In genomic region chr13:21051675-21052074, GRCh38 we compare ENCODE assay signal across 31 cellular contexts.
"Had no signal": no experiment of that assay in that cellular context is flagged by ENCODE, and none has a peak within 500 bp of the region (broad histone marks: within the 10 kb centered on the region; RNA-seq: fewer than 3 reads in every experiment).

No MANE protein-coding gene starts in this region.

- H3K4me1 ChIP-seq: breast epithelium, parathyroid adenoma had no signal

- H3K27ac ChIP-seq: breast epithelium, esophagus muscularis mucosa, left ventricle myocardium inferior, parathyroid adenoma, right atrium auricular region, suprapubic skin, tibial nerve, WERI-Rb-1 had no signal

- H3K36me3 Mint-ChIP-seq: activated CD4-positive, alpha-beta memory T cell treated with anti-CD3 and anti-CD28 coated beads for 36 hours had no signal

- ATAC-seq: activated T-cell treated with anti-CD3 and anti-CD28 coated beads, Interleukin-2, amount 50 U/mL, for 4 hours; heart right ventricle; mucosa of descending colon had no signal

- H3K9me3 Mint-ChIP-seq: activated CD4-positive, alpha-beta memory T cell treated with anti-CD3 and anti-CD28 coated beads for 36 hours; activated CD4-positive, alpha-beta T cell treated with anti-CD3 and anti-CD28 coated beads, Interleukin-2, amount 10 ng/mL, durations not matched to agents 24 days and 14 days; activated T-cell treated with anti-CD3 and anti-CD28 coated beads, Interleukin-2, amount 50 U/mL, for 4 hours; activated T-helper 17 cell treated with anti-CD3 and anti-CD28 coated beads, Interleukin-2, amount 50 U/mL, for 72 hours; nephron progenitor cell; stimulated activated naive B cell treated with anti-CD40 and anti-IgM and Interleukin-4, amounts not matched to agents 10 μg/mL and 1 μg/mL and 100 μg/mL, for 72 hours; T-helper 1 cell treated with Interleukin-12 subunit alpha and Interleukin-12 subunit beta and Interleukin-4 antibody, amounts not matched to agents 30 μg/mL and 1 μg/mL, for 36 hours had no signal

- H3K9ac ChIP-seq: parathyroid adenoma had no signal

- H3K4me3 ChIP-seq: breast epithelium, esophagus muscularis mucosa, heart right ventricle, left ventricle myocardium inferior, lung, mucosa of descending colon, right atrium auricular region, suprapubic skin, tibial nerve had no signal

- H3K27me3 Mint-ChIP-seq: activated T-helper 17 cell treated with anti-CD3 and anti-CD28 coated beads, Interleukin-2, amount 50 U/mL, for 72 hours; stimulated activated naive B cell treated with anti-CD40 and anti-IgM and Interleukin-4, amounts not matched to agents 10 μg/mL and 1 μg/mL and 100 μg/mL, for 72 hours had no signal

- H3K4me3 Mint-ChIP-seq: activated CD4-positive, alpha-beta memory T cell treated with anti-CD3 and anti-CD28 coated beads for 36 hours; activated CD4-positive, alpha-beta T cell treated with anti-CD3 and anti-CD28 coated beads, Interleukin-2, amount 10 ng/mL, durations not matched to agents 24 days and 14 days; activated T-cell treated with anti-CD3 and anti-CD28 coated beads, Interleukin-2, amount 50 U/mL, for 4 hours; activated T-helper 17 cell treated with anti-CD3 and anti-CD28 coated beads, Interleukin-2, amount 50 U/mL, for 72 hours; nephron progenitor cell; stimulated activated naive B cell treated with anti-CD40 and anti-IgM and Interleukin-4, amounts not matched to agents 10 μg/mL and 1 μg/mL and 100 μg/mL, for 72 hours; T-helper 1 cell treated with Interleukin-12 subunit alpha and Interleukin-12 subunit beta and Interleukin-4 antibody, amounts not matched to agents 30 μg/mL and 1 μg/mL, for 36 hours had no signal

- FAIRE-seq: TTC549 had no signal

- H3K27me3 ChIP-seq: breast epithelium, esophagus muscularis mucosa, heart right ventricle, right atrium auricular region, suprapubic skin, tibial nerve had no signal

- H2AFZ ChIP-seq: parathyroid adenoma had no signal

- H3K36me3 ChIP-seq: breast epithelium, left ventricle myocardium inferior, right atrium auricular region, suprapubic skin, tibial nerve, WERI-Rb-1 had no signal

- H3K9me3 ChIP-seq: breast epithelium, esophagus muscularis mucosa, heart right ventricle, left ventricle myocardium inferior, mucosa of descending colon, right atrium auricular region, suprapubic skin, tibial nerve had no signal

- DNase-seq: activated CD4-positive, alpha-beta memory T cell treated with anti-CD3 and anti-CD28 coated beads for 36 hours; activated CD4-positive, alpha-beta T cell treated with anti-CD3 and anti-CD28 coated beads, Interleukin-2, amount 10 ng/mL, durations not matched to agents 24 days and 14 days; activated CD4-positive, CD25-positive, alpha-beta regulatory T cell treated with anti-CD3 and anti-CD28 coated beads, Interleukin-2, amount 50 U/mL, for 72 hours; activated gamma-delta T cell treated with Interleukin-2 at 50 U/mL for 16 hours; activated naive CD4-positive, alpha-beta T cell treated with anti-CD3 and anti-CD28 coated beads, Interleukin-2, amount 50 U/mL, for 16 hours; activated T-cell treated with anti-CD3 and anti-CD28 coated beads, Interleukin-2, amount 50 U/mL, for 4 hours; amygdala; central memory CD4-positive, alpha-beta T cell; dermis blood vessel endothelial cell; effector CD4-positive, alpha-beta T cell; foreskin melanocyte; heart right ventricle; left ventricle myocardium inferior; mucosa of descending colon; nephron progenitor cell; stimulated activated CD4-positive, alpha-beta T cell treated with anti-CD3 and anti-CD28 coated beads, Interleukin-15, amount 100 ng/mL, for 24 hours; stimulated activated CD4-positive, alpha-beta T cell treated with anti-CD3 and anti-CD28 coated beads, Interleukin-2, amount 100 ng/mL, for 24 hours; stimulated activated naive B cell treated with anti-CD40 and anti-IgM and Interleukin-4, amounts not matched to agents 10 μg/mL and 1 μg/mL and 100 μg/mL, for 72 hours; SW 1271; T-helper 9 cell; WERI-Rb-1 had no signal

- H3K27ac Mint-ChIP-seq: activated CD4-positive, alpha-beta memory T cell treated with anti-CD3 and anti-CD28 coated beads for 36 hours; activated CD4-positive, alpha-beta T cell treated with anti-CD3 and anti-CD28 coated beads, Interleukin-2, amount 10 ng/mL, durations not matched to agents 24 days and 14 days; activated T-helper 17 cell treated with anti-CD3 and anti-CD28 coated beads, Interleukin-2, amount 50 U/mL, for 72 hours; stimulated activated naive B cell treated with anti-CD40 and anti-IgM and Interleukin-4, amounts not matched to agents 10 μg/mL and 1 μg/mL and 100 μg/mL, for 72 hours; T-helper 1 cell treated with Interleukin-12 subunit alpha and Interleukin-12 subunit beta and Interleukin-4 antibody, amounts not matched to agents 30 μg/mL and 1 μg/mL, for 36 hours had no signal
